In genomic region chr10:18637400-18637799, GRCh38 we compare ENCODE assay signal across 1 cellular context.
A peak's percentile ranks its signal among the peaks of the same experiment; 100 is the strongest.
TF ChIP-seq lines count a peak whose summit lies in the region.
"Not testable (repeated sequence)": the region's sequence is repeated elsewhere in the genome, so short reads cannot be mapped to it uniquely, and the experiment has no call there.

No MANE protein-coding gene starts in this region.

TF ChIP-seq in HepG2, 621 proteins besides CTCF, POLR2A, EP300 and RAD21 (continues in another document):
- peak; percentile 68 for TF ChIP-seq ERF (CRISPR knock-in tag; IDR thresholded peaks at IDR 0.05)
- peak; percentile 72; the same call in 1 of the 2 replicates for TF ChIP-seq SIX1 (CRISPR knock-in tag; IDR thresholded peaks at IDR 0.05; ENCODE audit: borderline replicate concordance)
- TF ChIP-seq BCL6 (CRISPR knock-in tag; IDR thresholded peaks at IDR 0.05), result peak; percentile 82
- not testable (repeated sequence) for TF ChIP-seq SOX13 (IDR thresholded peaks at IDR 0.05); SOX6 (IDR thresholded peaks at IDR 0.05); CREM (CRISPR knock-in tag; IDR thresholded peaks at IDR 0.05); GABPA (IDR thresholded peaks at IDR 0.05; ENCODE audit: low read depth, low read length); LCORL (CRISPR knock-in tag; IDR thresholded peaks at IDR 0.05)
- TF ChIP-seq SOX13 (CRISPR knock-in tag; conservative IDR thresholded peaks at IDR 0.05 in 1 of 2, IDR thresholded peaks at IDR 0.05 in 1 of 2), result peak in 1 of 2 experiments; percentile 75; a peak in 2 of 4 replicates
- peak; percentile 62; the same call in 1 of the 2 replicates for TF ChIP-seq ELF1 (CRISPR knock-in tag; IDR thresholded peaks at IDR 0.05)
- TF ChIP-seq PHF5A (CRISPR knock-in tag; IDR thresholded peaks at IDR 0.05; ENCODE audit: low read depth, unreplicated experiment), result peak; percentile 31
- TF ChIP-seq PAXIP1 (CRISPR knock-in tag; conservative IDR thresholded peaks at IDR 0.05), result peak; percentile 90
- peak; percentile 93 for TF ChIP-seq NCOA2 (CRISPR knock-in tag; IDR thresholded peaks at IDR 0.05)
- TF ChIP-seq ARID3A (IDR thresholded peaks at IDR 0.05; ENCODE audit: low read depth, low read length), result peak; percentile 73
- peak; percentile 94 for TF ChIP-seq FOXA3 (CRISPR knock-in tag; IDR thresholded peaks at IDR 0.05)
- TF ChIP-seq SKIL (CRISPR knock-in tag; IDR thresholded peaks at IDR 0.05; ENCODE audit: borderline replicate concordance), result peak; percentile 68
- peak; percentile 84 for TF ChIP-seq ZGPAT (CRISPR knock-in tag; IDR thresholded peaks at IDR 0.05)
- peak; percentile 76 for TF ChIP-seq ZSCAN9 (CRISPR knock-in tag; IDR thresholded peaks at IDR 0.05; ENCODE audit: borderline replicate concordance)
- TF ChIP-seq ASH2L (IDR thresholded peaks at IDR 0.05; ENCODE audit: insufficient read length, low read depth, low read length), result peak; percentile 74
- TF ChIP-seq SOX6 (CRISPR knock-in tag; IDR thresholded peaks at IDR 0.05), result peak; percentile 26; the same call in 1 of the 2 replicates
- peak; percentile 77 for TF ChIP-seq RARA (CRISPR knock-in tag; IDR thresholded peaks at IDR 0.05)
- TF ChIP-seq THRA (CRISPR knock-in tag; IDR thresholded peaks at IDR 0.05; ENCODE audit: borderline replicate concordance), result peak; percentile 62; the same call in 1 of the 2 replicates
- TF ChIP-seq FOXK1 (CRISPR knock-in tag; IDR thresholded peaks at IDR 0.05; ENCODE audit: borderline replicate concordance, low read depth), result peak; percentile 65; the same call in 1 of the 2 replicates
- TF ChIP-seq KDM6A (CRISPR knock-in tag; IDR thresholded peaks at IDR 0.05; ENCODE audit: low read depth), result peak; percentile 80
- TF ChIP-seq CREM (IDR thresholded peaks at IDR 0.05), result peak; percentile 42; the same call in 1 of the 2 replicates
- peak; percentile 56; the same call in 1 of the 2 replicates for TF ChIP-seq GABPA (CRISPR knock-in tag; IDR thresholded peaks at IDR 0.05; ENCODE audit: low read depth)
- TF ChIP-seq TEF (CRISPR knock-in tag; IDR thresholded peaks at IDR 0.05), result peak; percentile 73; the same call in 1 of the 2 replicates
- peak; percentile 29; the same call in 1 of the 2 replicates for TF ChIP-seq ATF1 (CRISPR knock-in tag; IDR thresholded peaks at IDR 0.05)
- peak; percentile 78; the same call in 1 of the 2 replicates for TF ChIP-seq AHDC1 (CRISPR knock-in tag; IDR thresholded peaks at IDR 0.05; ENCODE audit: borderline replicate concordance)
- peak; percentile 76 for TF ChIP-seq ELF3 (CRISPR knock-in tag; IDR thresholded peaks at IDR 0.05)
- peak; percentile 75 for TF ChIP-seq CEBPG (CRISPR knock-in tag; IDR thresholded peaks at IDR 0.05)
- peak; percentile 52; the same call in 1 of the 2 replicates for TF ChIP-seq TBX3 (IDR thresholded peaks at IDR 0.05; ENCODE audit: borderline replicate concordance)
- 0 out of 2 replicates have a peak, but pooled peaks have one; percentile 43 for TF ChIP-seq SMAD3 (CRISPR knock-in tag; IDR thresholded peaks at IDR 0.05)
- 0 out of 2 replicates have a peak, but pooled peaks have one; percentile 33 for TF ChIP-seq TCF7 (IDR thresholded peaks at IDR 0.05; ENCODE audit: low read depth)
- peak; percentile 40; the same call in 1 of the 2 replicates for TF ChIP-seq LCORL (IDR thresholded peaks at IDR 0.05)
- peak; percentile 80 for TF ChIP-seq RCOR2 (CRISPR knock-in tag; IDR thresholded peaks at IDR 0.05)
- TF ChIP-seq PPARG (CRISPR knock-in tag; conservative IDR thresholded peaks at IDR 0.05), result peak; percentile 93
- TF ChIP-seq THAP11 (CRISPR knock-in tag; IDR thresholded peaks at IDR 0.05), result peak; percentile 69
- TF ChIP-seq POGZ (CRISPR knock-in tag; IDR thresholded peaks at IDR 0.05), result peak; percentile 48; the same call in 1 of the 2 replicates
- TF ChIP-seq CREB1 (IDR thresholded peaks at IDR 0.05), result 0 out of 2 replicates have a peak, but pooled peaks have one; percentile 17
- TF ChIP-seq CREB1 (CRISPR knock-in tag; IDR thresholded peaks at IDR 0.05), result peak; percentile 54
- peak; percentile 52; the same call in 1 of the 2 replicates for TF ChIP-seq NR2F6 (IDR thresholded peaks at IDR 0.05)
- TF ChIP-seq NR2F6 (CRISPR knock-in tag; IDR thresholded peaks at IDR 0.05), result peak; percentile 41; the same call in 1 of the 2 replicates
- peak; percentile 66 for TF ChIP-seq HDAC2 (CRISPR knock-in tag; IDR thresholded peaks at IDR 0.05)
- TF ChIP-seq SKI (IDR thresholded peaks at IDR 0.05; ENCODE audit: partially characterized antibody), result peak; percentile 87
- TF ChIP-seq NCOR1 (IDR thresholded peaks at IDR 0.05; ENCODE audit: borderline replicate concordance, low read length), result peak; percentile 55; the same call in 1 of the 2 replicates
- peak; percentile 76 for TF ChIP-seq FOXP4 (CRISPR knock-in tag; IDR thresholded peaks at IDR 0.05)
- TF ChIP-seq GATAD1 (CRISPR knock-in tag; IDR thresholded peaks at IDR 0.05), result peak; percentile 37; the same call in 1 of the 2 replicates
- peak; percentile 84 for TF ChIP-seq MED1 (CRISPR knock-in tag; IDR thresholded peaks at IDR 0.05)
